ENCODE assay signal across 10 cellular contexts in the genomic region with DNA sequence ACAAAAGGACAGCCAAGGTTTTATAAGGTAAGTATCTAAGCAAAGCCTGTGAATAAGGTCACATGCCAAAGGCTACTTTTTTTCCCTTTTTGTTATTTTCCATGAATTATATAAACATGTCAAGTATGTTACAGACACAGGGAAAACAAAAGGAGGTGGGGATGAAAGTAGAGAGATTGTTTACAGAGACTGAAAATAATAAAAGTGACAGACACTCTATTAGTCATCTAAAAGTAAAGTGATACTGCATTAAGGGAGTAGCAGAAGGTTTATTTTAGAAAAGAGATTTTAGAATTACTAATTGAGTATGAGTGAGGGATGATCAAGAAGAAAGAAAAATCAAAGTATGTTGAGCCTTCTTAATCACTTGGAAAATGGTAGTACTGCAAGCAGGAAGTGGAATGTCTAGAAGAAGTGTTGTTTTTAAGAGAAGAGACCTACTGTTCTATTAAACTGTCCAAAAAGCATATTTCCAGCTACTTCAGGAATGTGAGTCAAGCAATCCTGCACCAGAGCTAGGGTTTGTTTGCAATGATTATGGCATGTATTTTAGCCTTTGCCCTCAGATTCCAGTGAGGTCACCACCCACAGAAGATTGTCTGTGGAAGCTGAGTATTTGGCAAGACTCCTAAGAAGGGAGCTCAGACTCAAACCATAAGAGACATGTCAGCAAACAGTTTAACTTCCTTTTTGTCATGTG.
DNase-seq lines count a peak whose midpoint lies in the region; ATAC-seq and TF ChIP-seq lines count a peak whose summit lies in the region.
"Had no signal": no experiment of that assay in that cellular context is flagged by ENCODE, and none has a peak within 500 bp of the region (broad histone marks: within the 10 kb centered on the region; RNA-seq: fewer than 3 reads in every experiment).

No MANE protein-coding gene starts in this region.

- no peak overlapping the region for H3K9ac ChIP-seq in mammary epithelial cell (ENCODE audit: insufficient read depth, low read length)

- CTCF ChIA-PET in mammary epithelial cell (lab: Charles Lee; ENCODE audit: low non-redundant PET): no interaction called here

- intact Hi-C loops in Right ventricle myocardium inferior (cut with DNase I): no loop called here
- intact Hi-C loops in cardiac septum (cut with DNase I): no loop called here
- intact Hi-C loops in mammary epithelial cell (cut with micrococcal nuclease): no loop called here

- H3K4me3 Mint-ChIP-seq in mesothelial cell of epicardium: peak overlapping the region; percentile 25

- peak overlapping the region; percentile 64 for H3K27ac Mint-ChIP-seq in mesothelial cell of epicardium

- peak overlapping the region; percentile 20 for H3K27ac ChIP-seq in mammary epithelial cell (ENCODE audit: insufficient read depth, low read depth, low read length)

- no peaks in the 10 kb centered on the region for H3K79me2 ChIP-seq in mammary epithelial cell (ENCODE audit: insufficient read depth, low read length)

- peak overlapping the region; percentile 14 for H2AFZ ChIP-seq in mammary epithelial cell (ENCODE audit: low read depth, low read length)

- H3K27me3 Mint-ChIP-seq in mesothelial cell of epicardium (ENCODE audit: low read depth): no peaks in the 10 kb centered on the region

- dilution Hi-C loops in mammary epithelial cell (cut with HindIII; ENCODE audit: low sequenced_read_pairs): no loop called here

- H3K36me3 ChIP-seq in mammary epithelial cell (ENCODE audit: insufficient read depth, low read length) (no peaks in the 10 kb centered on the region), HAP-1 (replicated peaks) (no peaks in the 10 kb centered on the region)

- H3K36me3 Mint-ChIP-seq in mesothelial cell of epicardium: no peaks in the 10 kb centered on the region

- H3K4me2 ChIP-seq in mammary epithelial cell (ENCODE audit: insufficient read depth, low read depth, low read length): peak overlapping the region; percentile 44

- no peak for DNase-seq in Right ventricle myocardium inferior (ENCODE audit: missing footprints)
- DNase-seq in cardiac septum (ENCODE audit: low spot score): no peak
- DNase-seq in mammary epithelial cell: peak; percentile 34
- DNase-seq in mesothelial cell of epicardium (ENCODE audit: low spot score in 2 of 2, unreplicated experiment in 2 of 2): no peak
- no peak for DNase-seq in HAP-1 (ENCODE audit: low spot score in 2 of 2)
- DNase-seq in effector CD4-positive, alpha-beta T cell: no peak
- no peak for DNase-seq in GM20000 (ENCODE audit: low spot score)
- DNase-seq in NCI-H345 treated with DMSO at 0.1 percent for 48 hours (lab: John Stamatoyannopoulos, UW; ENCODE audit: unreplicated experiment): no peak
- DNase-seq: DMS79 treated with DMSO at 0.1 percent for 48 hours had no signal

- H3K4me3 ChIP-seq in mammary epithelial cell (replicated peaks in 1 of 3; ENCODE audit: insufficient read depth in 1 of 3, low read depth in 2 of 3, low read length in 3 of 3) (no peak overlapping the region), HAP-1 (no peak overlapping the region)
- H3K4me3 ChIP-seq: K562 had no signal

- no peaks in the 10 kb centered on the region for H3K9me3 ChIP-seq in mammary epithelial cell (replicated peaks; ENCODE audit: insufficient read depth, low read length)
- H3K9me3 ChIP-seq in HAP-1: no peaks in the 10 kb centered on the region

- peaks cover 12% of the 10 kb centered on the region for H3K4me1 ChIP-seq in mammary epithelial cell (ENCODE audit: insufficient read depth, low read length)
- no peaks in the 10 kb centered on the region for H3K4me1 ChIP-seq in HAP-1

- no TSS peak for BruUV-seq in mammary epithelial cell (replicated peaks; lab: Mats Ljungman, UMichigan)

- in situ Hi-C loops in mammary epithelial cell (cut with MboI; ENCODE audit: low sequenced_read_pairs in 2 of 2): no loop called here
- in situ Hi-C loops in HAP-1 (cut with MboI; ENCODE audit: low sequenced_read_pairs): no loop called here

- no peaks in the 10 kb centered on the region for H4K20me1 ChIP-seq in mammary epithelial cell (ENCODE audit: insufficient read depth, low read length)

- peaks cover 12% of the 10 kb centered on the region for H3K4me1 Mint-ChIP-seq in mesothelial cell of epicardium

- TF ChIP-seq CTCF in mammary epithelial cell (conservative IDR thresholded peaks at IDR 0.05 in 1 of 2, IDR thresholded peaks at IDR 0.05 in 1 of 2; ENCODE audit: extremely low read depth in 1 of 2, insufficient read depth in 1 of 2, low read depth in 1 of 2, low read length in 2 of 2): no peak
- TF ChIP-seq CTCF in mesothelial cell of epicardium (IDR thresholded peaks at IDR 0.05; ENCODE audit: unreplicated experiment): no peak
- no peak for TF ChIP-seq CTCF in GM20000 (IDR thresholded peaks at IDR 0.05; ENCODE audit: extremely low read depth, missing control alignments)

- H3K9me3 Mint-ChIP-seq in mesothelial cell of epicardium: no peaks in the 10 kb centered on the region

- no peaks in the 10 kb centered on the region for H3K27me3 ChIP-seq in mammary epithelial cell (ENCODE audit: insufficient read depth, low read length)
- H3K27me3 ChIP-seq in HAP-1 (ENCODE audit: low read depth): no peaks in the 10 kb centered on the region

- peak; percentile 72 for ATAC-seq in Right ventricle myocardium inferior
- ATAC-seq: K562 had no signal
